ENCODE assay signal across 23 cellular contexts in genomic region chr13:105485061-105485460, GRCh38. TPM values are rescaled to one million over a fixed set of nuclear protein-coding genes. Genes with fewer than 3 reads are reported as not detected.
DNase-seq lines count a peak whose midpoint lies in the region; ATAC-seq, FAIRE-seq and TF ChIP-seq lines count a peak whose summit lies in the region.
"Had no signal": no experiment of that assay in that cellular context is flagged by ENCODE, and none has a peak within 500 bp of the region (broad histone marks: within the 10 kb centered on the region; RNA-seq: fewer than 3 reads in every experiment).

No MANE protein-coding gene starts in this region.

- H4K20me1 ChIP-seq in PC-9 (ENCODE audit: insufficient read depth) (no peaks in the 10 kb centered on the region), astrocyte (ENCODE audit: insufficient read depth, low read length) (no peaks in the 10 kb centered on the region)
- H4K20me1 ChIP-seq: BLaER1 treated with 17β-estradiol and CSF1 and Interleukin-3, amounts not matched to agents 10 nM and 100 nM had no signal

- no peaks in the 10 kb centered on the region for H3K9me3 Mint-ChIP-seq in astrocyte (ENCODE audit: unreplicated experiment)
- H3K9me3 Mint-ChIP-seq: CD8-positive, alpha-beta T cell had no signal

- no peak for FAIRE-seq in astrocyte (lab: Jason Lieb, UNC)
- FAIRE-seq: A204.1, D721Med, G401.6, GM12891, GM19239 had no signal

- H3K4me3 ChIP-seq in PC-9, result no peak overlapping the region
- H3K4me3 ChIP-seq in astrocyte (ENCODE audit: insufficient read depth, low read depth, low read length), result no peak overlapping the region
- H3K4me3 ChIP-seq: BLaER1 treated with 17β-estradiol and CSF1 and Interleukin-3, amounts not matched to agents 10 nM and 100 nM had no signal

- no peaks in the 10 kb centered on the region for H3K27me3 Mint-ChIP-seq in astrocyte (ENCODE audit: low read depth, unreplicated experiment)
- H3K27me3 Mint-ChIP-seq: B cell; CD4-positive, alpha-beta T cell had no signal

- H3K4me1 ChIP-seq in PC-9 (replicated peaks; ENCODE audit: insufficient read depth) (no peaks in the 10 kb centered on the region), astrocyte (ENCODE audit: insufficient read depth, low read length) (no peaks in the 10 kb centered on the region)
- H3K4me1 ChIP-seq: BLaER1 treated with 17β-estradiol and CSF1 and Interleukin-3, amounts not matched to agents 10 nM and 100 nM; Caco-2 had no signal

- H3K79me2 ChIP-seq in PC-9 (ENCODE audit: low read depth), result no peaks in the 10 kb centered on the region
- no peaks in the 10 kb centered on the region for H3K79me2 ChIP-seq in astrocyte (ENCODE audit: insufficient read depth, low read length)

- intact Hi-C loops in PC-9 (cut with micrococcal nuclease; ENCODE audit: unreplicated experiment), result no loop called here

- no peak for DNase-seq in PC-9
- DNase-seq in astrocyte (ENCODE audit: low read depth), result peak; percentile 22
- peak; percentile 51 for DNase-seq in putamen (ENCODE audit: low spot score)
- DNase-seq in stimulated activated CD4-positive, alpha-beta T cell treated with anti-CD3 and anti-CD28 coated beads, Interleukin-2, amount 100 ng/mL, for 24 hours, result no peak
- no peak for DNase-seq in HuH-7.5 (ENCODE audit: low spot score)
- DNase-seq: 8988T; ACHN; Caco-2; Calu3; CD4-positive, alpha-beta T cell; CD8-positive, alpha-beta T cell; DMS79 treated with DMSO at 0.1 percent for 48 hours; GF-D8 had no signal

- no peaks in the 10 kb centered on the region for H3K36me3 ChIP-seq in PC-9 (ENCODE audit: low read depth)
- H3K36me3 ChIP-seq in astrocyte (ENCODE audit: insufficient read depth, low read length), result no peaks in the 10 kb centered on the region
- H3K36me3 ChIP-seq: BLaER1 treated with 17β-estradiol and CSF1 and Interleukin-3, amounts not matched to agents 10 nM and 100 nM had no signal

- no peaks in the 10 kb centered on the region for H3F3A ChIP-seq in PC-9 (ENCODE audit: insufficient read depth, low read depth)

- no peaks in the 10 kb centered on the region for H3K4me1 Mint-ChIP-seq in astrocyte (ENCODE audit: low read depth, unreplicated experiment)
- H3K4me1 Mint-ChIP-seq: B cell had no signal

- no peaks in the 10 kb centered on the region for H3K36me3 Mint-ChIP-seq in astrocyte (ENCODE audit: low read depth, unreplicated experiment)
- H3K36me3 Mint-ChIP-seq: CD8-positive, alpha-beta T cell had no signal

- H3K9ac ChIP-seq in astrocyte (ENCODE audit: low read length), result no peak overlapping the region
- H3K9ac ChIP-seq: BLaER1 treated with 17β-estradiol and CSF1 and Interleukin-3, amounts not matched to agents 10 nM and 100 nM had no signal

- TF ChIP-seq CTCF in PC-9 (conservative IDR thresholded peaks at IDR 0.05) (no peak), astrocyte (IDR thresholded peaks at IDR 0.05; ENCODE audit: insufficient read depth, low read depth, low read length) (no peak)

- no peak for ATAC-seq in GM21447 (IDR thresholded peaks at IDR 0.05; ENCODE audit: unreplicated experiment)
- ATAC-seq: CD8-positive, alpha-beta T cell had no signal

- BruUV-seq in PC-9 (replicated peaks; lab: Mats Ljungman, UMichigan), result no TSS peak

- H3K27me3 ChIP-seq in PC-9 (ENCODE audit: insufficient read depth, low read depth) (no peaks in the 10 kb centered on the region), astrocyte (ENCODE audit: insufficient read depth, low read length) (no peaks in the 10 kb centered on the region)
- H3K27me3 ChIP-seq: BLaER1 treated with 17β-estradiol and CSF1 and Interleukin-3, amounts not matched to agents 10 nM and 100 nM had no signal

- H3K9me3 ChIP-seq in PC-9 (ENCODE audit: insufficient read depth, low read depth) (0 out of 2 replicates have a peak, but pooled peaks cover 3% of the 10 kb centered on the region), astrocyte (ENCODE audit: insufficient read depth, low read depth, low read length) (no peaks in the 10 kb centered on the region)
- H3K9me3 ChIP-seq: BLaER1 treated with 17β-estradiol and CSF1 and Interleukin-3, amounts not matched to agents 10 nM and 100 nM; Caco-2 had no signal

- H3K9me2 ChIP-seq in PC-9 (ENCODE audit: insufficient read depth), result no peaks in the 10 kb centered on the region

- no peak overlapping the region for H3K4me3 Mint-ChIP-seq in astrocyte (ENCODE audit: unreplicated experiment)
- H3K4me3 Mint-ChIP-seq: B cell; CD4-positive, alpha-beta T cell; CD8-positive, alpha-beta T cell had no signal

- H3K27ac ChIP-seq in PC-9 (no peak overlapping the region), astrocyte (ENCODE audit: low read depth, low read length) (no peak overlapping the region)
- H3K27ac ChIP-seq: BLaER1 treated with 17β-estradiol and CSF1 and Interleukin-3, amounts not matched to agents 10 nM and 100 nM; C4-2B had no signal

- H3K4me2 ChIP-seq in PC-9 (no peak overlapping the region), astrocyte (ENCODE audit: low read length) (no peak overlapping the region)
- H3K4me2 ChIP-seq: BLaER1 treated with 17β-estradiol and CSF1 and Interleukin-3, amounts not matched to agents 10 nM and 100 nM had no signal

- CTCF ChIA-PET in PC-9 (lab: Charles Lee), result no interaction called here

- H2AFZ ChIP-seq in PC-9 (0 out of 2 replicates have a peak overlapping the region, but pooled peaks have one; percentile 35), astrocyte (ENCODE audit: low read depth, low read length) (no peak overlapping the region)

- H3K27ac Mint-ChIP-seq in astrocyte (ENCODE audit: unreplicated experiment), result no peak overlapping the region
- H3K27ac Mint-ChIP-seq: B cell; CD4-positive, alpha-beta T cell; CD8-positive, alpha-beta T cell had no signal

- POLR2A ChIA-PET in PC-9 (lab: Charles Lee; ENCODE audit: unreplicated experiment), result no interaction called here

RNA-seq across cellular contexts. Expression of gene DAOA, which starts 19.2 kb away (rescaled TPM):
- not detected in 2 replicates for total RNA-seq in PC-9 (2021)
- not detected in 2 replicates for total RNA-seq in astrocyte
- total RNA-seq: A673; B cell; Caco-2; Calu3; CD4-positive, alpha-beta T cell; CD8-positive, alpha-beta T cell had no signal

Comparison
In these comparisons a context has a peak if more than half of its experiments do, and no peak if none do; other contexts are left out.
1. DNase-seq: peak in astrocyte (single experiment) and putamen (single experiment); none in PC-9 (0 of 2), stimulated activated CD4-positive, alpha-beta T cell treated with anti-CD3 and anti-CD28 coated beads, Interleukin-2, amount 100 ng/mL, for 24 hours (0 of 2) and HuH-7.5 (single experiment).